Comparison of ENCODE assay signal across 1 cellular context in the genomic region with DNA sequence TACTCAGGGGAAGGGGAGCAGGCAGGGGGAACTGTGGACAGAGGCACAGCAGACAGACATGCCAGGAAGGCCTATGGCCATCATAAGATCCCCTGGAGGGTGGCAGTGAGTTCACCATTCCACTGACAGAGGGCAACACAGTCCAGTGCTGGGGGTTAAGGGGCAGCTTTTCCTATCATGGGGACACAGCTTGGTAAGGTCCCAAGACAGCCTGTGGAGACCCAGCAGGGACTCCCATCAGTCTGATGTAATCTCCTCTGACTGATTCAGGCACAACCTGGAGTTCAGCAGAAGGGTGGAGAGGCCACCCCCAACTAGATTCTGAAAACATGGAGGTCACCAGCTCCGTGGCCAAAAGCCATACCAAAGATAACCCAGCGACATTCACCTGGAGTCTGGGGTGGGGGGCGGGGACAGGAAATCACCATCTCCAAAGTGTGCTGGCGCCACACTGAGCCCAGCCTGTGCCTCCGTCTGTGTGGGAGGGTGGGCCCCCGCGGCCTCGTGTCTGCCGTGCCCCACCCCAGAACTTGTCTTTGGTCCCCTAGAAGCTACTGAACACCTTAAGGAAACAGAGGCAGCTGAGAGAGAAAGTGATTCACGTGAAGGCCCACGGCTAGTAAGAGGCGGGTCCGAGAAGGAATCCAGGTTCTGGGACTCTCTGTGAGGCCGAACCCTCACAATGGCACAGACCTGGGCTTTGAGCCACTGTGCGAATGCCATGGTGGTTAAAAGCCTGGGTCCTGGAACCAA.
TF ChIP-seq lines count a peak whose summit lies in the region.

No MANE protein-coding gene starts in this region.

TF ChIP-seq in SK-N-SH treated with all-trans-retinoic acid at 6 μM for 48 hours, 23 proteins besides CTCF, POLR2A, EP300 and RAD21 (continued from another document):
- TF ChIP-seq, protein P1, sequence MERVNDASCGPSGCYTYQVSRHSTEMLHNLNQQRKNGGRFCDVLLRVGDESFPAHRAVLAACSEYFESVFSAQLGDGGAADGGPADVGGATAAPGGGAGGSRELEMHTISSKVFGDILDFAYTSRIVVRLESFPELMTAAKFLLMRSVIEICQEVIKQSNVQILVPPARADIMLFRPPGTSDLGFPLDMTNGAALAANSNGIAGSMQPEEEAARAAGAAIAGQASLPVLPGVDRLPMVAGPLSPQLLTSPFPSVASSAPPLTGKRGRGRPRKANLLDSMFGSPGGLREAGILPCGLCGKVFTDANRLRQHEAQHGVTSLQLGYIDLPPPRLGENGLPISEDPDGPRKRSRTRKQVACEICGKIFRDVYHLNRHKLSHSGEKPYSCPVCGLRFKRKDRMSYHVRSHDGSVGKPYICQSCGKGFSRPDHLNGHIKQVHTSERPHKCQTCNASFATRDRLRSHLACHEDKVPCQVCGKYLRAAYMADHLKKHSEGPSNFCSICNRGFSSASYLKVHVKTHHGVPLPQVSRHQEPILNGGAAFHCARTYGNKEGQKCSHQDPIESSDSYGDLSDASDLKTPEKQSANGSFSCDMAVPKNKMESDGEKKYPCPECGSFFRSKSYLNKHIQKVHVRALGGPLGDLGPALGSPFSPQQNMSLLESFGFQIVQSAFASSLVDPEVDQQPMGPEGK (CRISPR knock-in tag; IDR thresholded peaks at IDR 0.05; ENCODE audit: borderline replicate concordance), result no peak
- TF ChIP-seq RARB (CRISPR knock-in tag; IDR thresholded peaks at IDR 0.05) (no peak), CSDC2 (CRISPR knock-in tag; IDR thresholded peaks at IDR 0.05) (no peak), GLIS3 (CRISPR knock-in tag; IDR thresholded peaks at IDR 0.05) (no peak), SNAI2 (CRISPR knock-in tag; IDR thresholded peaks at IDR 0.05) (no peak), ESRRG (CRISPR knock-in tag; IDR thresholded peaks at IDR 0.05) (no peak), TCF4 (CRISPR knock-in tag; IDR thresholded peaks at IDR 0.05; ENCODE audit: borderline replicate concordance) (no peak), ZNF8 (CRISPR knock-in tag; IDR thresholded peaks at IDR 0.05) (no peak), ZNF565 (CRISPR knock-in tag; conservative IDR thresholded peaks at IDR 0.05; ENCODE audit: low read depth) (no peak), ARNTL (CRISPR knock-in tag; IDR thresholded peaks at IDR 0.05; ENCODE audit: borderline replicate concordance, low read depth) (no peak), ZNF70 (CRISPR knock-in tag; IDR thresholded peaks at IDR 0.05) (no peak), ZFP30 (CRISPR knock-in tag; IDR thresholded peaks at IDR 0.05) (no peak), ISL1 (CRISPR knock-in tag; IDR thresholded peaks at IDR 0.05) (no peak), TSHZ2 (CRISPR knock-in tag; IDR thresholded peaks at IDR 0.05) (no peak), BACH2 (CRISPR knock-in tag; IDR thresholded peaks at IDR 0.05; ENCODE audit: borderline replicate concordance) (no peak), OSR1 (CRISPR knock-in tag; IDR thresholded peaks at IDR 0.05) (no peak), TOX (CRISPR knock-in tag; IDR thresholded peaks at IDR 0.05; ENCODE audit: borderline replicate concordance) (no peak)
TF ChIP-seq in SK-N-SH treated with all-trans-retinoic acid at 6 μM for 48 hours: peak in this region for 0.
